15 cellular contexts compared by ENCODE assay signal in the genomic region with DNA sequence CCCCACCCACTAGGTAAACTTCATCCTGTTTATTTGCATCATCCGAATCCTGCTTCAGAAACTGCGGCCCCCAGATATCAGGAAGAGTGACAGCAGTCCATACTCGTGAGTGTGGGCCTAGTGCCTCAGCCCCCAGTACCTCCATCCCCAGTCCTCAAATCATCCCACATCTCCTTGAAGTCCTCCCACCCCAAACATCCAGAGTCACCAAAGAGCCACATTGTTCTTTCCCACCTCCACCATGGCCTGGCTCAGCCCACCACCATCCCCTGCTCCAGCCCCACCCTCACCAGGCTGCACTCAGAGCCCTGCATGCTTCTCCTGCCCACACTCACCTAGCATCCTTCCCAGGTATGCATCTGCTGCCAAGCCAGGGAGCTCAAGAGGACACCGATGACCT. TPM values are rescaled to one million over a fixed set of nuclear protein-coding genes. Genes with fewer than 3 reads are reported as not detected.
"Had no signal": no experiment of that assay in that cellular context is flagged by ENCODE, and none has a peak within 500 bp of the region (broad histone marks: within the 10 kb centered on the region; RNA-seq: fewer than 3 reads in every experiment).

No MANE protein-coding gene starts in this region.

- H3K27me3 Mint-ChIP-seq: activated CD4-positive, alpha-beta memory T cell treated with anti-CD3 and anti-CD28 coated beads for 36 hours; activated T-cell treated with anti-CD3 and anti-CD28 coated beads, Interleukin-2, amount 50 U/mL, for 24 hours had no signal

- H3K36me3 ChIP-seq: spleen had no signal

- H3K4me1 ChIP-seq: body of pancreas had no signal

- DNase-seq: activated CD4-positive, alpha-beta memory T cell treated with anti-CD3 and anti-CD28 coated beads for 36 hours; activated naive CD4-positive, alpha-beta T cell treated with anti-CD3 and anti-CD28 coated beads, Interleukin-2, amount 50 U/mL, for 16 hours; activated T-cell treated with anti-CD3 and anti-CD28 coated beads, Interleukin-2, amount 50 U/mL, for 24 hours; amniotic stem cell; body of pancreas; foreskin melanocyte; glutamatergic neuron; hippocampal formation; nucleus accumbens; spleen; stimulated activated naive CD4-positive, alpha-beta T cell treated with Interleukin-2 at 50 U/mL for 16 hours; tibial artery had no signal

- H3K4me3 Mint-ChIP-seq: activated CD4-positive, alpha-beta memory T cell treated with anti-CD3 and anti-CD28 coated beads for 36 hours; activated T-cell treated with anti-CD3 and anti-CD28 coated beads, Interleukin-2, amount 50 U/mL, for 24 hours; nephron had no signal

- H3K27ac Mint-ChIP-seq: activated CD4-positive, alpha-beta memory T cell treated with anti-CD3 and anti-CD28 coated beads for 36 hours; nephron had no signal

- ATAC-seq: body of pancreas, left cardiac atrium had no signal

- H3K4me3 ChIP-seq: body of pancreas, spleen, tibial artery had no signal

- H3K27me3 ChIP-seq: body of pancreas, spleen, tibial artery had no signal

- H3K27ac ChIP-seq: body of pancreas, spleen, tibial artery had no signal

- H3K9me3 ChIP-seq: body of pancreas, spleen, tibial artery had no signal

- H3K4me1 Mint-ChIP-seq: nephron had no signal

- H3K9me3 Mint-ChIP-seq: activated CD4-positive, alpha-beta memory T cell treated with anti-CD3 and anti-CD28 coated beads for 36 hours; activated T-cell treated with anti-CD3 and anti-CD28 coated beads, Interleukin-2, amount 50 U/mL, for 24 hours; nephron had no signal

RNA-seq across cellular contexts. Expression of a gene that starts 29.8 kb away (rescaled TPM):
- total RNA-seq: epithelial cell of proximal tubule had no signal
